1 cellular context compared by ENCODE assay signal in genomic region chr22:19723165-19723989, GRCh38.
TF ChIP-seq lines count a peak whose summit lies in the region.

Gene GP1BB (plus strand): TSS chr22:19723539. CDS start chr22:19723570, 31 bp downstream.

TF ChIP-seq in H1, 55 proteins besides CTCF, POLR2A, EP300 and RAD21:
- no peak for TF ChIP-seq NANOG (IDR thresholded peaks at IDR 0.05; ENCODE audit: insufficient read depth, low read depth, low read length, poor library complexity, severe bottlenecking)
- no peak for TF ChIP-seq CTBP2 (IDR thresholded peaks at IDR 0.05; ENCODE audit: borderline replicate concordance, insufficient read depth, insufficient read length, low read length)
- TF ChIP-seq ZNF274 (IDR thresholded peaks at IDR 0.05; ENCODE audit: borderline replicate concordance, extremely low read depth, low read length) = no peak
- no peak for TF ChIP-seq CHD2 (IDR thresholded peaks at IDR 0.05; ENCODE audit: low read length)
- TF ChIP-seq NRF1 (IDR thresholded peaks at IDR 0.05; ENCODE audit: low read depth, low read length) = no peak
- no peak for TF ChIP-seq POLR2AphosphoS5 (IDR thresholded peaks at IDR 0.05; ENCODE audit: low read depth, low read length)
- TF ChIP-seq SAP30 (IDR thresholded peaks at IDR 0.05; ENCODE audit: insufficient read depth, insufficient replicate concordance, low read length) = no peak
- no peak for TF ChIP-seq SIX5 (IDR thresholded peaks at IDR 0.05; ENCODE audit: low read depth, low read length)
- TF ChIP-seq RBBP5 (IDR thresholded peaks at IDR 0.05; ENCODE audit: borderline replicate concordance, low read depth, low read length) = peak; percentile 14; the same call in 1 of the 2 replicates
- TF ChIP-seq RFX5 (IDR thresholded peaks at IDR 0.05; ENCODE audit: borderline replicate concordance, low read depth, low read length) = no peak
- no peak for TF ChIP-seq TEAD4 (IDR thresholded peaks at IDR 0.05; ENCODE audit: low read depth, low read length)
- TF ChIP-seq CBX5 (IDR thresholded peaks at IDR 0.05; ENCODE audit: low read depth, low read length) = no peak
- TF ChIP-seq GTF2F1 (IDR thresholded peaks at IDR 0.05; ENCODE audit: borderline replicate concordance, low read depth, low read length) = no peak
- TF ChIP-seq YY1 (IDR thresholded peaks at IDR 0.05; ENCODE audit: low read depth, low read length) = no peak
- no peak for TF ChIP-seq TCF12 (IDR thresholded peaks at IDR 0.05; ENCODE audit: low read depth, low read length)
- TF ChIP-seq, protein P1, sequence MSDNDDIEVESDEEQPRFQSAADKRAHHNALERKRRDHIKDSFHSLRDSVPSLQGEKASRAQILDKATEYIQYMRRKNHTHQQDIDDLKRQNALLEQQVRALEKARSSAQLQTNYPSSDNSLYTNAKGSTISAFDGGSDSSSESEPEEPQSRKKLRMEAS (IDR thresholded peaks at IDR 0.05) = peak; percentile 38; the same call in 1 of the 2 replicates
- no peak for TF ChIP-seq SIRT6 (IDR thresholded peaks at IDR 0.05; ENCODE audit: low read length)
- TF ChIP-seq TBP (IDR thresholded peaks at IDR 0.05; ENCODE audit: low read depth, low read length) = no peak
- TF ChIP-seq SP2 (IDR thresholded peaks at IDR 0.05; ENCODE audit: low read length) = no peak
- TF ChIP-seq CBX8 (IDR thresholded peaks at IDR 0.05; ENCODE audit: borderline replicate concordance, low read depth, low read length) = no peak
- TF ChIP-seq PHF8 (conservative IDR thresholded peaks at IDR 0.05; ENCODE audit: low read depth, low read length) = no peak
- TF ChIP-seq, protein P2, sequence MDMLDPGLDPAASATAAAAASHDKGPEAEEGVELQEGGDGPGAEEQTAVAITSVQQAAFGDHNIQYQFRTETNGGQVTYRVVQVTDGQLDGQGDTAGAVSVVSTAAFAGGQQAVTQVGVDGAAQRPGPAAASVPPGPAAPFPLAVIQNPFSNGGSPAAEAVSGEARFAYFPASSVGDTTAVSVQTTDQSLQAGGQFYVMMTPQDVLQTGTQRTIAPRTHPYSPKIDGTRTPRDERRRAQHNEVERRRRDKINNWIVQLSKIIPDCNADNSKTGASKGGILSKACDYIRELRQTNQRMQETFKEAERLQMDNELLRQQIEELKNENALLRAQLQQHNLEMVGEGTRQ (IDR thresholded peaks at IDR 0.05; ENCODE audit: low read length) = no peak
- no peak for TF ChIP-seq KDM4A (IDR thresholded peaks at IDR 0.05; ENCODE audit: low read depth, low read length, severe bottlenecking)
- TF ChIP-seq, protein P3, sequence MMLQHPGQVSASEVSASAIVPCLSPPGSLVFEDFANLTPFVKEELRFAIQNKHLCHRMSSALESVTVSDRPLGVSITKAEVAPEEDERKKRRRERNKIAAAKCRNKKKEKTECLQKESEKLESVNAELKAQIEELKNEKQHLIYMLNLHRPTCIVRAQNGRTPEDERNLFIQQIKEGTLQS (IDR thresholded peaks at IDR 0.05; ENCODE audit: insufficient read depth, low read depth, low read length) = no peak
- no peak for TF ChIP-seq SP1 (IDR thresholded peaks at IDR 0.05; ENCODE audit: low read depth, low read length)
- TF ChIP-seq MAFK (IDR thresholded peaks at IDR 0.05; ENCODE audit: low read depth, low read length) = no peak
- no peak for TF ChIP-seq CHD1 (IDR thresholded peaks at IDR 0.05; ENCODE audit: low read depth, low read length)
- no peak for TF ChIP-seq GABPA (IDR thresholded peaks at IDR 0.05; ENCODE audit: borderline replicate concordance, insufficient read depth, low read length)
- no peak for TF ChIP-seq KDM5A (IDR thresholded peaks at IDR 0.05; ENCODE audit: low read length)
- no peak for TF ChIP-seq BRCA1 (IDR thresholded peaks at IDR 0.05; ENCODE audit: low read depth, low read length)
- no peak for TF ChIP-seq TAF1 (IDR thresholded peaks at IDR 0.05; ENCODE audit: low read depth, low read length)
- no peak for TF ChIP-seq ASH2L (IDR thresholded peaks at IDR 0.05; ENCODE audit: low read length)
- TF ChIP-seq, protein P4, sequence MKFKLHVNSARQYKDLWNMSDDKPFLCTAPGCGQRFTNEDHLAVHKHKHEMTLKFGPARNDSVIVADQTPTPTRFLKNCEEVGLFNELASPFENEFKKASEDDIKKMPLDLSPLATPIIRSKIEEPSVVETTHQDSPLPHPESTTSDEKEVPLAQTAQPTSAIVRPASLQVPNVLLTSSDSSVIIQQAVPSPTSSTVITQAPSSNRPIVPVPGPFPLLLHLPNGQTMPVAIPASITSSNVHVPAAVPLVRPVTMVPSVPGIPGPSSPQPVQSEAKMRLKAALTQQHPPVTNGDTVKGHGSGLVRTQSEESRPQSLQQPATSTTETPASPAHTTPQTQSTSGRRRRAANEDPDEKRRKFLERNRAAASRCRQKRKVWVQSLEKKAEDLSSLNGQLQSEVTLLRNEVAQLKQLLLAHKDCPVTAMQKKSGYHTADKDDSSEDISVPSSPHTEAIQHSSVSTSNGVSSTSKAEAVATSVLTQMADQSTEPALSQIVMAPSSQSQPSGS (IDR thresholded peaks at IDR 0.05; ENCODE audit: low read length) = no peak
- TF ChIP-seq, protein P5, sequence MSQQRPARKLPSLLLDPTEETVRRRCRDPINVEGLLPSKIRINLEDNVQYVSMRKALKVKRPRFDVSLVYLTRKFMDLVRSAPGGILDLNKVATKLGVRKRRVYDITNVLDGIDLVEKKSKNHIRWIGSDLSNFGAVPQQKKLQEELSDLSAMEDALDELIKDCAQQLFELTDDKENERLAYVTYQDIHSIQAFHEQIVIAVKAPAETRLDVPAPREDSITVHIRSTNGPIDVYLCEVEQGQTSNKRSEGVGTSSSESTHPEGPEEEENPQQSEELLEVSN (IDR thresholded peaks at IDR 0.05) = peak; percentile 22; the same call in 1 of the 2 replicates
- no peak for TF ChIP-seq RXRA (IDR thresholded peaks at IDR 0.05; ENCODE audit: insufficient read depth, low read depth, low read length)
- TF ChIP-seq HDAC6 (IDR thresholded peaks at IDR 0.05; ENCODE audit: low read depth, low read length) = no peak
- peak; percentile 90 for TF ChIP-seq EZH2 (IDR thresholded peaks at IDR 0.05; ENCODE audit: low read depth, low read length, severe bottlenecking)
- TF ChIP-seq SUZ12 (IDR thresholded peaks at IDR 0.05; ENCODE audit: low read length) = peak; percentile 83
- no peak for TF ChIP-seq BACH1 (IDR thresholded peaks at IDR 0.05; ENCODE audit: low read length)
- no peak for TF ChIP-seq JUND (IDR thresholded peaks at IDR 0.05; ENCODE audit: low read length)
- TF ChIP-seq FOSL1 (IDR thresholded peaks at IDR 0.05; ENCODE audit: insufficient read depth, low read depth, low read length) = no peak
- no peak for TF ChIP-seq CEBPB (IDR thresholded peaks at IDR 0.05; ENCODE audit: low read depth, low read length)
- no peak for TF ChIP-seq SP4 (IDR thresholded peaks at IDR 0.05; ENCODE audit: low read length)
- TF ChIP-seq HDAC2 (IDR thresholded peaks at IDR 0.05; ENCODE audit: borderline replicate concordance in 1 of 2, low read depth in 2 of 2, low read length in 2 of 2) = no peak
- no peak for TF ChIP-seq TAF7 (optimal IDR thresholded peaks at IDR 0.05; ENCODE audit: borderline replicate concordance, low read depth, low read length)
- no peak for TF ChIP-seq SIN3A (conservative IDR thresholded peaks at IDR 0.05 in 1 of 2, IDR thresholded peaks at IDR 0.05 in 1 of 2; ENCODE audit: low read depth in 1 of 2, low read length in 2 of 2)
- peak; percentile 36 for TF ChIP-seq RNF2 (IDR thresholded peaks at IDR 0.05; ENCODE audit: borderline replicate concordance, low read depth, low read length, missing control alignments, poor library complexity, severe bottlenecking)
- TF ChIP-seq CREB1 (IDR thresholded peaks at IDR 0.05) = no peak
- TF ChIP-seq BCL11A (IDR thresholded peaks at IDR 0.05; ENCODE audit: low read depth in 2 of 2, low read length in 2 of 2) = no peak
- no peak for TF ChIP-seq SRF (IDR thresholded peaks at IDR 0.05; ENCODE audit: low read depth, low read length)
